In genomic region chr6:137776786-137777185, GRCh38 we compare ENCODE assay signal across 14 cellular contexts.
DNase-seq lines count a peak whose midpoint lies in the region; ATAC-seq and TF ChIP-seq lines count a peak whose summit lies in the region.
"Had no signal": no experiment of that assay in that cellular context is flagged by ENCODE, and none has a peak within 500 bp of the region (broad histone marks: within the 10 kb centered on the region; RNA-seq: fewer than 3 reads in every experiment).

No MANE protein-coding gene starts in this region.

- H3K27ac Mint-ChIP-seq in central memory CD8-positive, alpha-beta T cell (ENCODE audit: low read depth): peak overlapping the region; percentile 25

- H3K27me3 Mint-ChIP-seq in central memory CD8-positive, alpha-beta T cell: no peaks in the 10 kb centered on the region

- TF ChIP-seq POLR2A in gastroesophageal sphincter (IDR thresholded peaks at IDR 0.05): no peak

- H3K4me1 ChIP-seq in gastroesophageal sphincter: peaks cover 6 to 63% (median 19%) of the 10 kb centered on the region in 3 donors
- H3K4me1 ChIP-seq: BE2C had no signal

- no peak for ATAC-seq in central memory CD8-positive, alpha-beta T cell (replicated peaks; ENCODE audit: extremely low read depth, poor library complexity, severe bottlenecking)
- ATAC-seq in gastroesophageal sphincter: peak; percentile 74
- ATAC-seq: SK-N-SH treated with all-trans-retinoic acid at 6 μM for 48 hours had no signal

- H3K4me1 Mint-ChIP-seq in central memory CD8-positive, alpha-beta T cell: no peaks in the 10 kb centered on the region

- H3K4me3 ChIP-seq in LNCaP clone FGC (ENCODE audit: low read depth, low read length) (no peak overlapping the region), gastroesophageal sphincter (no peak overlapping the region), retinal pigment epithelial cell (ENCODE audit: low read length) (no peak overlapping the region)

- H3K27me3 ChIP-seq in gastroesophageal sphincter: no peaks in the 10 kb centered on the region
- H3K27me3 ChIP-seq: BE2C had no signal

- no peaks in the 10 kb centered on the region for H3K36me3 ChIP-seq in gastroesophageal sphincter
- H3K36me3 ChIP-seq: BE2C had no signal

- H3K9me3 Mint-ChIP-seq in central memory CD8-positive, alpha-beta T cell: no peaks in the 10 kb centered on the region

- peak; percentile 50 for TF ChIP-seq EP300 in gastroesophageal sphincter (IDR thresholded peaks at IDR 0.05)

- peaks cover 2% of the 10 kb centered on the region for H3K36me3 Mint-ChIP-seq in central memory CD8-positive, alpha-beta T cell (ENCODE audit: insufficient read depth)

- WGBS in gastroesophageal sphincter (ENCODE audit: low coverage in 1 of 2), 2 donors: 9 to 18% methylated on average over 10 of the region's 10 CpGs

- H3K27ac ChIP-seq in gastroesophageal sphincter: peak overlapping the region; percentile 65 to 90 (median 82)

- TF ChIP-seq CTCF in LNCaP clone FGC (IDR thresholded peaks at IDR 0.05; ENCODE audit: control insufficient read depth, extremely low read depth, insufficient read depth): no peak
- peak in 1 of 4 experiments; percentile 46 for TF ChIP-seq CTCF in gastroesophageal sphincter (IDR thresholded peaks at IDR 0.05)
- no peak for TF ChIP-seq CTCF in retinal pigment epithelial cell (conservative IDR thresholded peaks at IDR 0.05; ENCODE audit: low read depth, low read length)

- H3K9me3 ChIP-seq in gastroesophageal sphincter: no peaks in the 10 kb centered on the region
- H3K9me3 ChIP-seq: BE2C had no signal

- DNase-seq in LNCaP clone FGC (ENCODE audit: low read depth) (peak; percentile 71), retinal pigment epithelial cell (ENCODE audit: low read depth) (peak; percentile 92), NOMO-1 treated with DMSO at 0.1 percent for 48 hours (lab: John Stamatoyannopoulos, UW; ENCODE audit: unreplicated experiment) (no peak), AG08395 (ENCODE audit: low spot score) (no peak)
- no peak for DNase-seq in central memory CD8-positive, alpha-beta T cell (ENCODE audit: low spot score in 2 of 2)
- no peak for DNase-seq in activated CD4-positive, alpha-beta T cell treated with anti-CD3 and anti-CD28 coated beads, Interleukin-2, amount 50 U/mL, for 4 hours
- DNase-seq in activated naive CD4-positive, alpha-beta T cell treated with Interleukin-2 at 50 U/mL for 16 hours: no peak
- DNase-seq: activated effector memory CD4-positive, alpha-beta T cell treated with anti-CD3 and anti-CD28 coated beads, Interleukin-2, amount 50 U/mL, for 16 hours; BE2C; effector memory CD4-positive, alpha-beta T cell; NCI-H1105 treated with DMSO at 0.1 percent for 48 hours; occipital lobe had no signal

- H3K4me3 Mint-ChIP-seq in central memory CD8-positive, alpha-beta T cell: no peak overlapping the region

Comparison
In these comparisons a context has a peak if more than half of its experiments do, and no peak if none do; other contexts are left out.
1. DNase-seq: peak in LNCaP clone FGC (single experiment) and retinal pigment epithelial cell (single experiment); none in central memory CD8-positive, alpha-beta T cell (0 of 2), NOMO-1 treated with DMSO at 0.1 percent for 48 hours (single experiment), AG08395 (single experiment), activated CD4-positive, alpha-beta T cell treated with anti-CD3 and anti-CD28 coated beads, Interleukin-2, amount 50 U/mL, for 4 hours (0 of 2) and activated naive CD4-positive, alpha-beta T cell treated with Interleukin-2 at 50 U/mL for 16 hours (single experiment).